ENCODE assay signal across 14 cellular contexts in genomic region chr17:4537451-4538235, GRCh38. TPM values are rescaled to one million over a fixed set of nuclear protein-coding genes. Genes with fewer than 3 reads are reported as not detected.
DNase-seq lines count a peak whose midpoint lies in the region; ATAC-seq and TF ChIP-seq lines count a peak whose summit lies in the region.
"Had no signal": no experiment of that assay in that cellular context is flagged by ENCODE, and none has a peak within 500 bp of the region (broad histone marks: within the 10 kb centered on the region; RNA-seq: fewer than 3 reads in every experiment).

No MANE protein-coding gene starts in this region.

- no peaks in the 10 kb centered on the region for H3K9me3 ChIP-seq in esophagus muscularis mucosa
- no peaks in the 10 kb centered on the region for H3K9me3 ChIP-seq in thyroid gland

- TF ChIP-seq CTCF in esophagus muscularis mucosa (IDR thresholded peaks at IDR 0.05), result no peak
- TF ChIP-seq CTCF in thyroid gland (IDR thresholded peaks at IDR 0.05), result no peak

- 50% methylated on average over 2 of the region's 19 CpGs for WGBS in esophagus muscularis mucosa
- 80 to 82% methylated on average over 2 to 16 of the region's 19 CpGs for WGBS in thyroid gland, 2 donors

- no peak for TF ChIP-seq EP300 in esophagus muscularis mucosa (IDR thresholded peaks at IDR 0.05)

- H3K9me3 Mint-ChIP-seq in activated CD8-positive, alpha-beta memory T cell treated with anti-CD3 and anti-CD28 coated beads, Interleukin-2, amount 10 ng/mL, durations not matched to agents 7 days and 5 days (ENCODE audit: low read depth), result no peaks in the 10 kb centered on the region
- H3K9me3 Mint-ChIP-seq in activated T-helper 2 cell treated with anti-CD3 and anti-CD28 coated beads, Interferon-gamma antibody, Interleukin-2, Interleukin-4, amounts not matched to agents 10 μg/mL and 5 μg/mL and 100 μg/mL, durations not matched to agents 14 hours and 24 hours and 36 hours, result no peaks in the 10 kb centered on the region
- H3K9me3 Mint-ChIP-seq: activated naive CD4-positive, alpha-beta T cell treated with anti-CD3 and anti-CD28 coated beads, Interleukin-2, amount 10 ng/mL, durations not matched to agents 7 days and 5 days; CD4-positive, alpha-beta memory T cell; neural crest cell; T-cell had no signal

- H3K36me3 Mint-ChIP-seq in activated CD8-positive, alpha-beta memory T cell treated with anti-CD3 and anti-CD28 coated beads, Interleukin-2, amount 10 ng/mL, durations not matched to agents 7 days and 5 days, result peaks cover 3% of the 10 kb centered on the region
- H3K36me3 Mint-ChIP-seq in activated T-helper 2 cell treated with anti-CD3 and anti-CD28 coated beads, Interferon-gamma antibody, Interleukin-2, Interleukin-4, amounts not matched to agents 10 μg/mL and 5 μg/mL and 100 μg/mL, durations not matched to agents 14 hours and 24 hours and 36 hours (ENCODE audit: low read depth), result peaks cover 21% of the 10 kb centered on the region

- no peaks in the 10 kb centered on the region for H3K27me3 Mint-ChIP-seq in activated CD8-positive, alpha-beta memory T cell treated with anti-CD3 and anti-CD28 coated beads, Interleukin-2, amount 10 ng/mL, durations not matched to agents 7 days and 5 days
- H3K27me3 Mint-ChIP-seq in activated T-helper 2 cell treated with anti-CD3 and anti-CD28 coated beads, Interferon-gamma antibody, Interleukin-2, Interleukin-4, amounts not matched to agents 10 μg/mL and 5 μg/mL and 100 μg/mL, durations not matched to agents 14 hours and 24 hours and 36 hours (ENCODE audit: low read depth), result no peaks in the 10 kb centered on the region

- H3K4me1 ChIP-seq in esophagus muscularis mucosa (peaks cover 80 to 96% (median 87%) of the 10 kb centered on the region in 4 donors), thyroid gland (peaks cover 0 to 53% of the 10 kb centered on the region in 2 donors)

- TF ChIP-seq POLR2A in esophagus muscularis mucosa (IDR thresholded peaks at IDR 0.05; ENCODE audit: low read depth), result no peak
- no peak for TF ChIP-seq POLR2A in thyroid gland (IDR thresholded peaks at IDR 0.05)

- CTCF ChIA-PET in activated CD8-positive, alpha-beta memory T cell treated with anti-CD3 and anti-CD28 coated beads, Interleukin-2, amount 10 ng/mL, durations not matched to agents 7 days and 5 days (lab: Charles Lee), result interaction anchor here (0.5 to 4.0 kb wide), 3 partner anchors 29 to 160 kb away, joined by 3 to 23 read pairs (median 3); no protein-coding TSS in a partner anchor

- peaks cover 28 to 55% (median 47%) of the 10 kb centered on the region in 4 donors for H3K36me3 ChIP-seq in esophagus muscularis mucosa
- H3K36me3 ChIP-seq in thyroid gland, result peaks cover 24 to 31% of the 10 kb centered on the region in 2 donors

- H3K4me3 Mint-ChIP-seq in activated CD8-positive, alpha-beta memory T cell treated with anti-CD3 and anti-CD28 coated beads, Interleukin-2, amount 10 ng/mL, durations not matched to agents 7 days and 5 days, result no peak overlapping the region
- H3K4me3 Mint-ChIP-seq in activated T-helper 2 cell treated with anti-CD3 and anti-CD28 coated beads, Interferon-gamma antibody, Interleukin-2, Interleukin-4, amounts not matched to agents 10 μg/mL and 5 μg/mL and 100 μg/mL, durations not matched to agents 14 hours and 24 hours and 36 hours (ENCODE audit: low read depth), result no peak overlapping the region
- H3K4me3 Mint-ChIP-seq: activated naive CD4-positive, alpha-beta T cell treated with anti-CD3 and anti-CD28 coated beads, Interleukin-2, amount 10 ng/mL, durations not matched to agents 7 days and 5 days; CD4-positive, alpha-beta memory T cell; neural crest cell; T-cell had no signal

- H3K27me3 ChIP-seq in esophagus muscularis mucosa, result peaks cover 0 to 22% (median 0%) of the 10 kb centered on the region in 4 donors
- no peaks in the 10 kb centered on the region for H3K27me3 ChIP-seq in thyroid gland

- peaks cover 6% of the 10 kb centered on the region for H3K4me1 Mint-ChIP-seq in activated CD8-positive, alpha-beta memory T cell treated with anti-CD3 and anti-CD28 coated beads, Interleukin-2, amount 10 ng/mL, durations not matched to agents 7 days and 5 days
- peaks cover 6% of the 10 kb centered on the region for H3K4me1 Mint-ChIP-seq in activated T-helper 2 cell treated with anti-CD3 and anti-CD28 coated beads, Interferon-gamma antibody, Interleukin-2, Interleukin-4, amounts not matched to agents 10 μg/mL and 5 μg/mL and 100 μg/mL, durations not matched to agents 14 hours and 24 hours and 36 hours (ENCODE audit: low read depth)
- H3K4me1 Mint-ChIP-seq: activated naive CD4-positive, alpha-beta T cell treated with anti-CD3 and anti-CD28 coated beads, Interleukin-2, amount 10 ng/mL, durations not matched to agents 7 days and 5 days had no signal

- no peak overlapping the region for H3K27ac Mint-ChIP-seq in activated CD8-positive, alpha-beta memory T cell treated with anti-CD3 and anti-CD28 coated beads, Interleukin-2, amount 10 ng/mL, durations not matched to agents 7 days and 5 days
- no peak overlapping the region for H3K27ac Mint-ChIP-seq in activated T-helper 2 cell treated with anti-CD3 and anti-CD28 coated beads, Interferon-gamma antibody, Interleukin-2, Interleukin-4, amounts not matched to agents 10 μg/mL and 5 μg/mL and 100 μg/mL, durations not matched to agents 14 hours and 24 hours and 36 hours
- H3K27ac Mint-ChIP-seq: T-cell had no signal

- intact Hi-C loops in esophagus muscularis mucosa (cut with DNase I) (no loop called here), thyroid gland (cut with DNase I) (loop anchor here (10.0 kb wide), 1 partner anchor 93 kb away; no protein-coding TSS in a partner anchor)
- intact Hi-C loops in activated T-helper 2 cell treated with anti-CD3 and anti-CD28 coated beads, Interferon-gamma antibody, Interleukin-2, Interleukin-4, amounts not matched to agents 10 μg/mL and 5 μg/mL and 100 μg/mL, durations not matched to agents 14 hours and 24 hours and 36 hours (cut with micrococcal nuclease), result no loop called here

- no peak for ATAC-seq in HG02610 (IDR thresholded peaks at IDR 0.05; ENCODE audit: unreplicated experiment)
- no peak for ATAC-seq in activated CD8-positive, alpha-beta memory T cell treated with anti-CD3 and anti-CD28 coated beads, Interleukin-2, amount 10 ng/mL, durations not matched to agents 7 days and 5 days
- ATAC-seq: T-cell had no signal

- DNase-seq in NCI-H2171 treated with DMSO at 0.1 percent for 48 hours (lab: John Stamatoyannopoulos, UW), result peak; percentile 68
- DNase-seq in esophagus muscularis mucosa (ENCODE audit: extremely low spot score), result no peak
- peak; percentile 50 for DNase-seq in middle frontal gyrus (ENCODE audit: extremely low spot score, low spot score)
- DNase-seq in thyroid gland, result no peak
- DNase-seq in activated CD8-positive, alpha-beta memory T cell treated with anti-CD3 and anti-CD28 coated beads, Interleukin-2, amount 10 ng/mL, durations not matched to agents 7 days and 5 days, result no peak
- DNase-seq in stimulated activated CD4-positive, alpha-beta T cell treated with anti-CD3 and anti-CD28 coated beads, Interleukin-2, amount 100 ng/mL, for 48 hours, result no peak
- DNase-seq in activated T-helper 2 cell treated with anti-CD3 and anti-CD28 coated beads, Interferon-gamma antibody, Interleukin-2, Interleukin-4, amounts not matched to agents 10 μg/mL and 5 μg/mL and 100 μg/mL, durations not matched to agents 14 hours and 24 hours and 36 hours (ENCODE audit: low spot score), result no peak
- DNase-seq: activated CD4-positive, alpha-beta T cell treated with anti-CD3 and anti-CD28 coated beads, Interleukin-2, amount 50 U/mL, for 1 hour; activated naive CD4-positive, alpha-beta T cell treated with anti-CD3 and anti-CD28 coated beads, Interleukin-2, amount 10 ng/mL, durations not matched to agents 7 days and 5 days; T-cell had no signal

- H3K27ac ChIP-seq in esophagus muscularis mucosa (replicated peaks in 1 of 4) (peak overlapping the region; percentile 52 to 76 (median 70)), thyroid gland (peak overlapping the region in 2 of 3 donors; percentile 36 to 45)

- no peak overlapping the region for H3K4me3 ChIP-seq in esophagus muscularis mucosa
- H3K4me3 ChIP-seq in thyroid gland (replicated peaks in 1 of 3), result no peak overlapping the region

RNA-seq across cellular contexts. Expression of gene MYBBP1A, which starts 17.5 kb away (rescaled TPM):
- 10 to 100 TPM; 31.6 to 45.4 (median 36.1) TPM for total RNA-seq in esophagus muscularis mucosa
- total RNA-seq in thyroid gland, result 10 to 100 TPM; 23.5 to 50.2 (median 37.6) TPM
- total RNA-seq in activated CD8-positive, alpha-beta memory T cell treated with anti-CD3 and anti-CD28 coated beads, Interleukin-2, amount 10 ng/mL, durations not matched to agents 7 days and 5 days, result 10 to 100 TPM; 72.4 to 94.3 TPM
- total RNA-seq in activated T-helper 2 cell treated with anti-CD3 and anti-CD28 coated beads, Interferon-gamma antibody, Interleukin-2, Interleukin-4, amounts not matched to agents 10 μg/mL and 5 μg/mL and 100 μg/mL, durations not matched to agents 14 hours and 24 hours and 36 hours, result 136 and 137 TPM in 2 replicates

RNA-seq across cellular contexts. Expression of gene GGT6, which starts 22.7 kb away (rescaled TPM):
- not detected for total RNA-seq in esophagus muscularis mucosa
- total RNA-seq in thyroid gland, result 1 to 10 TPM in 1 of 4 donors, under 1 TPM in 1, not detected in 2; 0.56 to 1.3 TPM
- total RNA-seq in activated CD8-positive, alpha-beta memory T cell treated with anti-CD3 and anti-CD28 coated beads, Interleukin-2, amount 10 ng/mL, durations not matched to agents 7 days and 5 days, result not detected
- total RNA-seq in activated T-helper 2 cell treated with anti-CD3 and anti-CD28 coated beads, Interferon-gamma antibody, Interleukin-2, Interleukin-4, amounts not matched to agents 10 μg/mL and 5 μg/mL and 100 μg/mL, durations not matched to agents 14 hours and 24 hours and 36 hours, result not detected in 2 replicates
- total RNA-seq: CD4-positive, alpha-beta memory T cell; fibroblast of villous mesenchyme; neural crest cell; T-cell had no signal

RNA-seq across cellular contexts. Expression of gene SPNS2, which starts 39.0 kb away (rescaled TPM):
- total RNA-seq in esophagus muscularis mucosa (10 to 100 TPM in 3 of 4 donors, 1 to 10 TPM in 1; 10.0 to 19.9 (median 18.8) TPM), thyroid gland (10 to 100 TPM in 1 of 4 donors, 1 to 10 TPM in 3; 5.6 to 16.3 (median 8.1) TPM)
- total RNA-seq in activated CD8-positive, alpha-beta memory T cell treated with anti-CD3 and anti-CD28 coated beads, Interleukin-2, amount 10 ng/mL, durations not matched to agents 7 days and 5 days, result 1 to 10 TPM; 1.1 to 1.9 TPM
- total RNA-seq in activated T-helper 2 cell treated with anti-CD3 and anti-CD28 coated beads, Interferon-gamma antibody, Interleukin-2, Interleukin-4, amounts not matched to agents 10 μg/mL and 5 μg/mL and 100 μg/mL, durations not matched to agents 14 hours and 24 hours and 36 hours, result 0.09 and 0.16 TPM in 2 replicates

RNA-seq across cellular contexts. Expression of gene SMTNL2, which starts 46.7 kb away (rescaled TPM):
- total RNA-seq in esophagus muscularis mucosa, result 1 to 10 TPM; 3.0 to 7.2 (median 4.7) TPM
- total RNA-seq in thyroid gland, result under 1 TPM; 0.44 to 0.81 (median 0.67) TPM
- not detected for total RNA-seq in activated CD8-positive, alpha-beta memory T cell treated with anti-CD3 and anti-CD28 coated beads, Interleukin-2, amount 10 ng/mL, durations not matched to agents 7 days and 5 days
- total RNA-seq in activated T-helper 2 cell treated with anti-CD3 and anti-CD28 coated beads, Interferon-gamma antibody, Interleukin-2, Interleukin-4, amounts not matched to agents 10 μg/mL and 5 μg/mL and 100 μg/mL, durations not matched to agents 14 hours and 24 hours and 36 hours, result not detected in 2 replicates
- total RNA-seq: CD4-positive, alpha-beta memory T cell; fibroblast of villous mesenchyme; T-cell had no signal

Comparison
In these comparisons a context has a peak if more than half of its experiments do, and no peak if none do; other contexts are left out.
1. DNase-seq: peak in NCI-H2171 treated with DMSO at 0.1 percent for 48 hours (single experiment) and middle frontal gyrus (single experiment); none in esophagus muscularis mucosa (single experiment), thyroid gland (0 of 2), activated CD8-positive, alpha-beta memory T cell treated with anti-CD3 and anti-CD28 coated beads, Interleukin-2, amount 10 ng/mL, durations not matched to agents 7 days and 5 days (single experiment), stimulated activated CD4-positive, alpha-beta T cell treated with anti-CD3 and anti-CD28 coated beads, Interleukin-2, amount 100 ng/mL, for 48 hours (0 of 2) and activated T-helper 2 cell treated with anti-CD3 and anti-CD28 coated beads, Interferon-gamma antibody, Interleukin-2, Interleukin-4, amounts not matched to agents 10 μg/mL and 5 μg/mL and 100 μg/mL, durations not matched to agents 14 hours and 24 hours and 36 hours (single experiment).